ENCODE assay signal across 1 cellular context in genomic region chr12:111443086-111443485, GRCh38.
TF ChIP-seq lines count a peak whose summit lies in the region.

No MANE protein-coding gene starts in this region.

TF ChIP-seq in GM23338, 12 proteins besides CTCF, POLR2A, EP300 and RAD21 (continued from another document):
- TF ChIP-seq REST (IDR thresholded peaks at IDR 0.05; ENCODE audit: unreplicated experiment) = no peak
- TF ChIP-seq CREB1 (CRISPR knock-in tag; IDR thresholded peaks at IDR 0.05; ENCODE audit: low read depth) = no peak
- TF ChIP-seq EZH2phosphoT487 (IDR thresholded peaks at IDR 0.05; ENCODE audit: unreplicated experiment) = no peak
- TF ChIP-seq ZNF114 (CRISPR knock-in tag; IDR thresholded peaks at IDR 0.05) = no peak
- no peak for TF ChIP-seq STAT1 (IDR thresholded peaks at IDR 0.05; ENCODE audit: unreplicated experiment)
TF ChIP-seq in GM23338: peak in this region for 0.
